Comparison of ENCODE assay signal across 1 cellular context in genomic region chr17:18038861-18039534, GRCh38.
TF ChIP-seq lines count a peak whose summit lies in the region.

ATPAF2 (minus strand) TSS chr17:18039168; CDS start chr17:18039013, 155 bp downstream.
GID4 (plus strand) TSS chr17:18039408; CDS start chr17:18039465, 57 bp downstream.

TF ChIP-seq in HepG2, 621 proteins besides CTCF, POLR2A, EP300 and RAD21 (continued from another document and continues in another):
- TF ChIP-seq ARID5B (CRISPR knock-in tag; IDR thresholded peaks at IDR 0.05): peak; percentile 44; the same call in 1 of the 2 replicates
- TF ChIP-seq RARA (CRISPR knock-in tag; IDR thresholded peaks at IDR 0.05): no peak
- TF ChIP-seq ZBTB7B (CRISPR knock-in tag; IDR thresholded peaks at IDR 0.05): no peak
- TF ChIP-seq ZNF589 (CRISPR knock-in tag; conservative IDR thresholded peaks at IDR 0.05): peak; percentile 64; the same call in 1 of the 2 replicates
- TF ChIP-seq ZFP1 (CRISPR knock-in tag; IDR thresholded peaks at IDR 0.05): 0 out of 2 replicates have a peak, but pooled peaks have one; percentile 10
- 0 out of 2 replicates have a peak, but pooled peaks have one; percentile 36 for TF ChIP-seq SMAD3 (CRISPR knock-in tag; IDR thresholded peaks at IDR 0.05)
- TF ChIP-seq FOXO1 (CRISPR knock-in tag; IDR thresholded peaks at IDR 0.05): no peak
- TF ChIP-seq NFIC (IDR thresholded peaks at IDR 0.05; ENCODE audit: low read length): no peak
- TF ChIP-seq RERE (CRISPR knock-in tag; IDR thresholded peaks at IDR 0.05; ENCODE audit: low read depth): no peak
- TF ChIP-seq ZNF629 (CRISPR knock-in tag; conservative IDR thresholded peaks at IDR 0.05): 0 out of 2 replicates have a peak, but pooled peaks have one; percentile 11
- no peak for TF ChIP-seq ZNF260 (CRISPR knock-in tag; IDR thresholded peaks at IDR 0.05; ENCODE audit: borderline replicate concordance, low read depth)
- TF ChIP-seq, protein P1, sequence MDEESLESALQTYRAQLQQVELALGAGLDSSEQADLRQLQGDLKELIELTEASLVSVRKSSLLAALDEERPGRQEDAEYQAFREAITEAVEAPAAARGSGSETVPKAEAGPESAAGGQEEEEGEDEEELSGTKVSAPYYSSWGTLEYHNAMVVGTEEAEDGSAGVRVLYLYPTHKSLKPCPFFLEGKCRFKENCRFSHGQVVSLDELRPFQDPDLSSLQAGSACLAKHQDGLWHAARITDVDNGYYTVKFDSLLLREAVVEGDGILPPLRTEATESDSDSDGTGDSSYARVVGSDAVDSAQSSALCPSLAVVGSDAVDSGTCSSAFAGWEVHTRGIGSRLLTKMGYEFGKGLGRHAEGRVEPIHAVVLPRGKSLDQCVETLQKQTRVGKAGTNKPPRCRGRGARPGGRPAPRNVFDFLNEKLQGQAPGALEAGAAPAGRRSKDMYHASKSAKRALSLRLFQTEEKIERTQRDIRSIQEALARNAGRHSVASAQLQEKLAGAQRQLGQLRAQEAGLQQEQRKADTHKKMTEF (CRISPR knock-in tag; IDR thresholded peaks at IDR 0.05): peak; percentile 92
- TF ChIP-seq XBP1 (CRISPR knock-in tag; IDR thresholded peaks at IDR 0.05): 0 out of 2 replicates have a peak, but pooled peaks have one; percentile 67
- peak; percentile 75; the same call in 1 of the 2 replicates for TF ChIP-seq ZNF782 (CRISPR knock-in tag; IDR thresholded peaks at IDR 0.05; ENCODE audit: borderline replicate concordance)
- 0 out of 2 replicates have a peak, but pooled peaks have one; percentile 64 for TF ChIP-seq RFXANK (CRISPR knock-in tag; IDR thresholded peaks at IDR 0.05)
- 0 out of 2 replicates have a peak, but pooled peaks have one; percentile 45 for TF ChIP-seq RNF2 (conservative IDR thresholded peaks at IDR 0.05; ENCODE audit: low read depth)
- no peak for TF ChIP-seq PREB (CRISPR knock-in tag; IDR thresholded peaks at IDR 0.05)
- no peak; the same call in 1 of the 2 replicates for TF ChIP-seq ZNF333 (CRISPR knock-in tag; IDR thresholded peaks at IDR 0.05; ENCODE audit: borderline replicate concordance)
- no peak; the same call in 1 of the 2 replicates for TF ChIP-seq ARHGAP35 (CRISPR knock-in tag; IDR thresholded peaks at IDR 0.05; ENCODE audit: borderline replicate concordance)
- peak; percentile 94 for TF ChIP-seq GABPB1 (CRISPR knock-in tag; IDR thresholded peaks at IDR 0.05)
- TF ChIP-seq MNT (IDR thresholded peaks at IDR 0.05): peak; percentile 96
- TF ChIP-seq, protein P2, sequence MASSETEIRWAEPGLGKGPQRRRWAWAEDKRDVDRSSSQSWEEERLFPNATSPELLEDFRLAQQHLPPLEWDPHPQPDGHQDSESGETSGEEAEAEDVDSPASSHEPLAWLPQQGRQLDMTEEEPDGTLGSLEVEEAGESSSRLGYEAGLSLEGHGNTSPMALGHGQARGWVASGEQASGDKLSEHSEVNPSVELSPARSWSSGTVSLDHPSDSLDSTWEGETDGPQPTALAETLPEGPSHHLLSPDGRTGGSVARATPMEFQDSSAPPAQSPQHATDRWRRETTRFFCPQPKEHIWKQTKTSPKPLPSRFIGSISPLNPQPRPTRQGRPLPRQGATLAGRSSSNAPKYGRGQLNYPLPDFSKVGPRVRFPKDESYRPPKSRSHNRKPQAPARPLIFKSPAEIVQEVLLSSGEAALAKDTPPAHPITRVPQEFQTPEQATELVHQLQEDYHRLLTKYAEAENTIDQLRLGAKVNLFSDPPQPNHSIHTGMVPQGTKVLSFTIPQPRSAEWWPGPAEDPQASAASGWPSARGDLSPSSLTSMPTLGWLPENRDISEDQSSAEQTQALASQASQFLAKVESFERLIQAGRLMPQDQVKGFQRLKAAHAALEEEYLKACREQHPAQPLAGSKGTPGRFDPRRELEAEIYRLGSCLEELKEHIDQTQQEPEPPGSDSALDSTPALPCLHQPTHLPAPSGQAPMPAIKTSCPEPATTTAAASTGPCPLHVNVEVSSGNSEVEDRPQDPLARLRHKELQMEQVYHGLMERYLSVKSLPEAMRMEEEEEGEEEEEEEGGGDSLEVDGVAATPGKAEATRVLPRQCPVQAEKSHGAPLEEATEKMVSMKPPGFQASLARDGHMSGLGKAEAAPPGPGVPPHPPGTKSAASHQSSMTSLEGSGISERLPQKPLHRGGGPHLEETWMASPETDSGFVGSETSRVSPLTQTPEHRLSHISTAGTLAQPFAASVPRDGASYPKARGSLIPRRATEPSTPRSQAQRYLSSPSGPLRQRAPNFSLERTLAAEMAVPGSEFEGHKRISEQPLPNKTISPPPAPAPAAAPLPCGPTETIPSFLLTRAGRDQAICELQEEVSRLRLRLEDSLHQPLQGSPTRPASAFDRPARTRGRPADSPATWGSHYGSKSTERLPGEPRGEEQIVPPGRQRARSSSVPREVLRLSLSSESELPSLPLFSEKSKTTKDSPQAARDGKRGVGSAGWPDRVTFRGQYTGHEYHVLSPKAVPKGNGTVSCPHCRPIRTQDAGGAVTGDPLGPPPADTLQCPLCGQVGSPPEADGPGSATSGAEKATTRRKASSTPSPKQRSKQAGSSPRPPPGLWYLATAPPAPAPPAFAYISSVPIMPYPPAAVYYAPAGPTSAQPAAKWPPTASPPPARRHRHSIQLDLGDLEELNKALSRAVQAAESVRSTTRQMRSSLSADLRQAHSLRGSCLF (CRISPR knock-in tag; IDR thresholded peaks at IDR 0.05; ENCODE audit: borderline replicate concordance): no peak
- no peak for TF ChIP-seq SOX13 (IDR thresholded peaks at IDR 0.05)
- peak in 1 of 2 experiments; percentile 49; a peak in 1 of 4 replicates for TF ChIP-seq SOX13 (CRISPR knock-in tag; conservative IDR thresholded peaks at IDR 0.05 in 1 of 2, IDR thresholded peaks at IDR 0.05 in 1 of 2)
- no peak for TF ChIP-seq ZNF10 (CRISPR knock-in tag; IDR thresholded peaks at IDR 0.05; ENCODE audit: borderline replicate concordance, low read depth)
- peak; percentile 43; the same call in 1 of the 2 replicates for TF ChIP-seq ZHX1 (CRISPR knock-in tag; IDR thresholded peaks at IDR 0.05; ENCODE audit: low read depth)
- TF ChIP-seq, protein P3, sequence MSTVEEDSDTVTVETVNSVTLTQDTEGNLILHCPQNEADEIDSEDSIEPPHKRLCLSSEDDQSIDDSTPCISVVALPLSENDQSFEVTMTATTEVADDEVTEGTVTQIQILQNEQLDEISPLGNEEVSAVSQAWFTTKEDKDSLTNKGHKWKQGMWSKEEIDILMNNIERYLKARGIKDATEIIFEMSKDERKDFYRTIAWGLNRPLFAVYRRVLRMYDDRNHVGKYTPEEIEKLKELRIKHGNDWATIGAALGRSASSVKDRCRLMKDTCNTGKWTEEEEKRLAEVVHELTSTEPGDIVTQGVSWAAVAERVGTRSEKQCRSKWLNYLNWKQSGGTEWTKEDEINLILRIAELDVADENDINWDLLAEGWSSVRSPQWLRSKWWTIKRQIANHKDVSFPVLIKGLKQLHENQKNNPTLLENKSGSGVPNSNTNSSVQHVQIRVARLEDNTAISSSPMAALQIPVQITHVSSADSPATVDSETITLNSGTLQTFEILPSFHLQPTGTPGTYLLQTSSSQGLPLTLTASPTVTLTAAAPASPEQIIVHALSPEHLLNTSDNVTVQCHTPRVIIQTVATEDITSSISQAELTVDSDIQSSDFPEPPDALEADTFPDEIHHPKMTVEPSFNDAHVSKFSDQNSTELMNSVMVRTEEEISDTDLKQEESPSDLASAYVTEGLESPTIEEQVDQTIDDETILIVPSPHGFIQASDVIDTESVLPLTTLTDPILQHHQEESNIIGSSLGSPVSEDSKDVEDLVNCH (CRISPR knock-in tag; IDR thresholded peaks at IDR 0.05): 0 out of 2 replicates have a peak, but pooled peaks have one; percentile 47
- 0 out of 2 replicates have a peak, but pooled peaks have one; percentile 29 for TF ChIP-seq ZNF644 (CRISPR knock-in tag; IDR thresholded peaks at IDR 0.05; ENCODE audit: low read depth)
- TF ChIP-seq ZNF761 (CRISPR knock-in tag; conservative IDR thresholded peaks at IDR 0.05): peak; percentile 81; the same call in 1 of the 2 replicates
